ENCODE assay signal across 9 cellular contexts in the genomic region with DNA sequence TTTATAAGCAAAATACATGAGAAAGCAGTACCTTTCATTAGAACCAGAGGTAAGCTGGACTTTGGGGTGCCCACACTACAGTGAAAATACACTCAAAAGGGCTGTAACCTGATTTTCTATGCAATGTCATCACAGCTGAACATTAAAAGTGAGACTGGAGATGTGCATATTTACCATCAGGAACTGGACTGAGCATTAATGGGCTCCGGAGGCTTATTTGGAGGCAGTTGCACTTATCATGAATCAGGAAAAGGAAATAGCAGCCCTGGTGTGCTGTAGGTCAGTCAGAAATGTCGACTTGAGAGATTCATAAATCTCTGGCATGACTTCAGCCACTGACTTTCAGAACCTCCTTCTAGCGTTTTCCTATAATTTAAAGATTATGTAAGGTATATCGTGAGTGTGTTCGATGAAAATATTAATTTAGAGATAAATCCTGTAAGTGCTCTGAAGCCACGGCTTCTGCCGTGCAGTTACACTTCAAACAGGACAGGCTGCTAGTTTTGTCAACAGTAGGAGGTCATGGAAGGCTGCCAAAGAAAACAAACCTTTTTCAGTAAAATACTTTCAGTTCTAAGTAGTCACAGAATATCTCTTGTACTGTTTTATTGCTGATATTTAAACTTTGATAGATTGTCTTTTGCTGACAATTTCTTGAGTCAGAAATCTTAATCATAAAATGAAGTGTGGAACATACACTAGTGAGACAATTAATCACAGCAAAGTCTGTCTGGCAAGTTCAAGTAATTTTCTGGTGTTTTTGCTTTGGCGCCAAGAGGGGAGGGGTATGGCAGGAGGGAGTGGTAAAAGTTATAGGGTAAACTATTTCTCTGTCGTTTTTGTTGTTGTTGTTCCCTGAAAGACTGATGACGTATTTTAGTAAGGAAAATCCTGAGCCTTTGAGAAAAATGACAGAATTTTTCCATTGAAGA.
A peak's percentile ranks its signal among the peaks of the same experiment; 100 is the strongest.
DNase-seq lines count a peak whose midpoint lies in the region; ATAC-seq and TF ChIP-seq lines count a peak whose summit lies in the region.
"Had no signal": no experiment of that assay in that cellular context is flagged by ENCODE, and none has a peak within 500 bp of the region (broad histone marks: within the 10 kb centered on the region; RNA-seq: fewer than 3 reads in every experiment).

No MANE protein-coding gene starts in this region.

- no peaks in the 10 kb centered on the region for H3K27me3 Mint-ChIP-seq in MCF 10A (ENCODE audit: insufficient read depth, unreplicated experiment)
- H3K27me3 Mint-ChIP-seq: activated naive CD8-positive, alpha-beta T cell treated with anti-CD3 and anti-CD28 coated beads, Interleukin-2, amount 10 ng/mL, durations not matched to agents 7 days and 5 days had no signal

- peak overlapping the region in 1 of 2 experiments; percentile 33 for H3K18ac ChIP-seq in mesenchymal stem cell (ENCODE audit: low read depth in 1 of 2, low read length in 2 of 2)

- peak overlapping the region; percentile 90 for H3K27ac Mint-ChIP-seq in MCF 10A (ENCODE audit: low read depth, unreplicated experiment)
- H3K27ac Mint-ChIP-seq: activated naive CD8-positive, alpha-beta T cell treated with anti-CD3 and anti-CD28 coated beads, Interleukin-2, amount 10 ng/mL, durations not matched to agents 7 days and 5 days had no signal

- H3K27ac ChIP-seq in mesenchymal stem cell (ENCODE audit: low read length, poor library complexity, severe bottlenecking) = peak overlapping the region; percentile 62

- H2AFZ ChIP-seq in mesenchymal stem cell (ENCODE audit: low read depth, low read length) = no peak overlapping the region

- WGBS in mesenchymal stem cell = 0% methylated on average over 6 of the region's 10 CpGs

- H3K4me1 Mint-ChIP-seq in MCF 10A (ENCODE audit: insufficient read depth, unreplicated experiment) = peaks cover 22% of the 10 kb centered on the region
- H3K4me1 Mint-ChIP-seq: activated naive CD8-positive, alpha-beta T cell treated with anti-CD3 and anti-CD28 coated beads, Interleukin-2, amount 10 ng/mL, durations not matched to agents 7 days and 5 days had no signal

- ATAC-seq in HG03442 (IDR thresholded peaks at IDR 0.05; ENCODE audit: unreplicated experiment) = no peak

- H3K36me3 Mint-ChIP-seq in MCF 10A (ENCODE audit: insufficient read depth, unreplicated experiment) = no peaks in the 10 kb centered on the region
- H3K36me3 Mint-ChIP-seq: activated naive CD8-positive, alpha-beta T cell treated with anti-CD3 and anti-CD28 coated beads, Interleukin-2, amount 10 ng/mL, durations not matched to agents 7 days and 5 days had no signal

- DNase-seq in Caki2 (ENCODE audit: low read depth) (peak; percentile 76), NCI-H1694 (lab: John Stamatoyannopoulos, UW) (peak; percentile 8), MCF 10A (ENCODE audit: unreplicated experiment) (peak; percentile 81), mesenchymal stem cell (peak; percentile 79)
- DNase-seq in stimulated activated naive CD4-positive, alpha-beta T cell (lab: John Stamatoyannopoulos, UW) = no peak
- DNase-seq in activated CD4-positive, alpha-beta T cell treated with anti-CD3 and anti-CD28 coated beads, Interleukin-2, amount 50 U/mL, for 1 hour = no peak
- DNase-seq in activated CD4-positive, alpha-beta T cell treated with anti-CD3 and anti-CD28 coated beads, Interleukin-2, amount 50 U/mL, for 4 hours = no peak
- DNase-seq: activated naive CD8-positive, alpha-beta T cell treated with anti-CD3 and anti-CD28 coated beads, Interleukin-2, amount 10 ng/mL, durations not matched to agents 7 days and 5 days had no signal

- POLR2A ChIA-PET in MCF 10A (lab: Yijun Ruan, JAX) = interaction anchor here (1.3 kb wide), 1 partner anchor 12 kb away, joined by 3 read pairs; no protein-coding TSS in a partner anchor

- peak overlapping the region; percentile 68 for H3K4me3 Mint-ChIP-seq in MCF 10A (ENCODE audit: unreplicated experiment)
- H3K4me3 Mint-ChIP-seq: activated naive CD8-positive, alpha-beta T cell treated with anti-CD3 and anti-CD28 coated beads, Interleukin-2, amount 10 ng/mL, durations not matched to agents 7 days and 5 days had no signal

- H4K8ac ChIP-seq in mesenchymal stem cell (ENCODE audit: low read length) = no peak overlapping the region

- H3K9ac ChIP-seq in mesenchymal stem cell (ENCODE audit: low read length) = peak overlapping the region; percentile 74

- BruUV-seq in MCF 10A (replicated peaks; lab: Mats Ljungman, UMichigan) = no TSS peak

- H3K14ac ChIP-seq in mesenchymal stem cell (ENCODE audit: low read length in 2 of 2) = peak overlapping the region in 1 of 2 experiments; percentile 9

- H3K4me3 ChIP-seq in mesenchymal stem cell (ENCODE audit: insufficient read depth in 1 of 2, low read depth in 1 of 2, low read length in 2 of 2) = peak overlapping the region in 1 of 2 experiments; percentile 68

- no peaks in the 10 kb centered on the region for H3K36me3 ChIP-seq in mesenchymal stem cell (ENCODE audit: control insufficient read depth in 1 of 2, insufficient read depth in 2 of 2, low read depth in 1 of 2, low read length in 2 of 2)

- no peak overlapping the region for H3K23ac ChIP-seq in mesenchymal stem cell (ENCODE audit: low read length in 2 of 2)

- H3K9me3 ChIP-seq in mesenchymal stem cell (ENCODE audit: control insufficient read depth, low read length) = no peaks in the 10 kb centered on the region

- no peaks in the 10 kb centered on the region for H3K9me3 Mint-ChIP-seq in MCF 10A (ENCODE audit: unreplicated experiment)
- H3K9me3 Mint-ChIP-seq: activated naive CD8-positive, alpha-beta T cell treated with anti-CD3 and anti-CD28 coated beads, Interleukin-2, amount 10 ng/mL, durations not matched to agents 7 days and 5 days had no signal

- peak overlapping the region in 1 of 2 experiments; percentile 51 for H3K4ac ChIP-seq in mesenchymal stem cell (ENCODE audit: low read depth in 1 of 2, low read length in 2 of 2)

- H3K4me2 ChIP-seq in mesenchymal stem cell (ENCODE audit: low read length, poor library complexity, severe bottlenecking) = peak overlapping the region; percentile 56

- no peaks in the 10 kb centered on the region for H3K79me1 ChIP-seq in mesenchymal stem cell (replicated peaks; ENCODE audit: low read length, poor library complexity, severe bottlenecking)

- CTCF ChIA-PET in MCF 10A (lab: Yijun Ruan, JAX) = interaction anchor here (1.1 kb wide), 1 partner anchor 21 kb away, joined by 3 read pairs; no protein-coding TSS in a partner anchor

- H3K27me3 ChIP-seq in mesenchymal stem cell (ENCODE audit: control insufficient read depth in 1 of 2, insufficient read depth in 1 of 2, low read length in 2 of 2) = no peaks in the 10 kb centered on the region

- no peak overlapping the region for H2BK15ac ChIP-seq in mesenchymal stem cell (ENCODE audit: low read depth, poor library complexity, severe bottlenecking)

- in situ Hi-C loops in Caki2 (cut with HindIII; ENCODE audit: low pct_unique_long_range_greater_than_20kb, low sequenced_read_pairs) = no loop called here

- no peak overlapping the region for H2BK5ac ChIP-seq in mesenchymal stem cell (ENCODE audit: low read depth, low read length, poor library complexity, severe bottlenecking)

- H2AK5ac ChIP-seq in mesenchymal stem cell (ENCODE audit: low read length, severe bottlenecking) = no peak overlapping the region

- no peak for TF ChIP-seq CTCF in MCF 10A (IDR thresholded peaks at IDR 0.05; ENCODE audit: unreplicated experiment)

- intact Hi-C loops in MCF 10A (cut with micrococcal nuclease) = no loop called here

- H2BK12ac ChIP-seq in mesenchymal stem cell (ENCODE audit: low read length in 2 of 2) = no peak overlapping the region

- H4K91ac ChIP-seq in mesenchymal stem cell (ENCODE audit: low read length) = no peak overlapping the region

- peak overlapping the region; percentile 19 for H2BK120ac ChIP-seq in mesenchymal stem cell (ENCODE audit: low read depth, low read length)

- no peaks in the 10 kb centered on the region for H3K4me1 ChIP-seq in mesenchymal stem cell (ENCODE audit: control insufficient read depth, insufficient read depth, low read depth, low read length)

Comparison
In these comparisons a context has a peak if more than half of its experiments do, and no peak if none do; other contexts are left out.
1. DNase-seq: peak in Caki2 (single experiment), NCI-H1694 (single experiment), MCF 10A (single experiment) and mesenchymal stem cell (single experiment); none in stimulated activated naive CD4-positive, alpha-beta T cell (0 of 6), activated CD4-positive, alpha-beta T cell treated with anti-CD3 and anti-CD28 coated beads, Interleukin-2, amount 50 U/mL, for 1 hour (single experiment) and activated CD4-positive, alpha-beta T cell treated with anti-CD3 and anti-CD28 coated beads, Interleukin-2, amount 50 U/mL, for 4 hours (0 of 2).